Comparison of ENCODE assay signal across 8 cellular contexts in genomic region chr3:143119974-143120715, GRCh38. TPM values are rescaled to one million over a fixed set of nuclear protein-coding genes. Genes with fewer than 3 reads are reported as not detected.
DNase-seq lines count a peak whose midpoint lies in the region; ATAC-seq, FAIRE-seq and TF ChIP-seq lines count a peak whose summit lies in the region.

No MANE protein-coding gene starts in this region.

- no peak for FAIRE-seq in endothelial cell of umbilical vein (lab: Jason Lieb, UNC)

- WGBS in IMR-90 (ENCODE audit: extremely low coverage in 2 of 2, insufficient read length in 1 of 2), 2 experiments = 1% methylated on average over 56 of the region's 85 CpGs; no CpG with 5 or more reads in 1 of the 2 experiments
- WGBS in testis, 2 donors = 0 to 5% methylated on average over 8 to 85 of the region's 85 CpGs

- H2AFZ ChIP-seq in IMR-90 (replicated peaks; ENCODE audit: low read length, poor library complexity) (peak overlapping the region; percentile 89), endothelial cell of umbilical vein (ENCODE audit: low read depth, low read length) (peak overlapping the region; percentile 78)

- no peak overlapping the region for H3K14ac ChIP-seq in IMR-90 (replicated peaks; ENCODE audit: low read depth, low read length)

- ATAC-seq in CD8-positive, alpha-beta T cell = peak; percentile 5
- ATAC-seq in GM21390 (IDR thresholded peaks at IDR 0.05; ENCODE audit: unreplicated experiment) (peak; percentile 14), IMR-90 (ENCODE audit: low read depth) (peak; percentile 41)

- H2AK9ac ChIP-seq in IMR-90 (replicated peaks; ENCODE audit: low read depth, low read length, poor library complexity) = no peak overlapping the region

- H4K20me1 ChIP-seq in IMR-90 (ENCODE audit: insufficient read depth, low read length) (no peaks in the 10 kb centered on the region), endothelial cell of umbilical vein (replicated peaks; ENCODE audit: control insufficient read depth, extremely low read depth, insufficient read depth, low read length) (no peaks in the 10 kb centered on the region)

- H3K9ac ChIP-seq in IMR-90 (ENCODE audit: low read depth, low read length) = peak overlapping the region; percentile 39
- H3K9ac ChIP-seq in endothelial cell of umbilical vein (replicated peaks; ENCODE audit: extremely low read depth, insufficient read depth, low read length) = peak overlapping the region; percentile 60

- no peaks in the 10 kb centered on the region; the same call in 1 of the 2 replicates for H3K9me1 ChIP-seq in IMR-90 (ENCODE audit: insufficient read depth, low read length)
- H3K9me1 ChIP-seq in endothelial cell of umbilical vein (replicated peaks; ENCODE audit: control insufficient read depth, extremely low read depth, insufficient read depth, low read length) = no peaks in the 10 kb centered on the region

- H3K9me3 Mint-ChIP-seq in CD8-positive, alpha-beta T cell = no peaks in the 10 kb centered on the region
- no peaks in the 10 kb centered on the region for H3K9me3 Mint-ChIP-seq in activated CD4-positive, alpha-beta T cell treated with anti-CD3 and anti-CD28 coated beads, Interleukin-2, amount 10 ng/mL, durations not matched to agents 7 days and 5 days

- no peak for TF ChIP-seq POLR2A in IMR-90 (IDR thresholded peaks at IDR 0.05; ENCODE audit: low read depth, low read length)
- TF ChIP-seq POLR2A in endothelial cell of umbilical vein (IDR thresholded peaks at IDR 0.05; ENCODE audit: low read depth, low read length) = no peak
- no peak for TF ChIP-seq POLR2A in testis (IDR thresholded peaks at IDR 0.05)

- peak overlapping the region; percentile 31 for H3K27ac ChIP-seq in CD8-positive, alpha-beta T cell (ENCODE audit: low read depth, low read length)
- H3K27ac ChIP-seq in IMR-90 (ENCODE audit: insufficient read depth, low read length) (no peak overlapping the region; the same call in 1 of the 2 replicates), endothelial cell of umbilical vein (ENCODE audit: insufficient read depth, low read depth, low read length) (peak overlapping the region; percentile 16), muscle layer of duodenum (ENCODE audit: low read length) (no peak overlapping the region), testis (peak overlapping the region; percentile 30 to 45)

- H4K5ac ChIP-seq in IMR-90 (ENCODE audit: low read depth, low read length) = no peak overlapping the region

- no peak for TF ChIP-seq RAD21 in IMR-90 (IDR thresholded peaks at IDR 0.05; ENCODE audit: low read length)

- no peaks in the 10 kb centered on the region for H3K9me3 ChIP-seq in CD8-positive, alpha-beta T cell (ENCODE audit: low read length)
- H3K9me3 ChIP-seq in IMR-90 (ENCODE audit: control insufficient read depth, insufficient read depth, low read length) (no peaks in the 10 kb centered on the region), endothelial cell of umbilical vein (replicated peaks; ENCODE audit: control insufficient read depth, insufficient read depth, low read length) (no peaks in the 10 kb centered on the region), muscle layer of duodenum (ENCODE audit: control insufficient read depth in 1 of 2, low read length in 2 of 2) (no peaks in the 10 kb centered on the region), testis (no peaks in the 10 kb centered on the region)

- dilution Hi-C loops in IMR-90 (cut with HindIII; ENCODE audit: low sequenced_read_pairs, unreplicated experiment) (no loop called here), endothelial cell of umbilical vein (cut with MboI; ENCODE audit: extremely low pct_ligation_motif_present, low sequenced_read_pairs) (no loop called here)

- H4K8ac ChIP-seq in IMR-90 (ENCODE audit: low read depth in 2 of 2, low read length in 2 of 2) = no peak overlapping the region

- peaks cover 45% of the 10 kb centered on the region for H3K4me1 ChIP-seq in CD8-positive, alpha-beta T cell (ENCODE audit: insufficient read depth, low read length)
- H3K4me1 ChIP-seq in IMR-90 (ENCODE audit: control insufficient read depth, insufficient read depth, low read length) (peaks cover 5% of the 10 kb centered on the region), endothelial cell of umbilical vein (ENCODE audit: control insufficient read depth, extremely low read depth, insufficient read depth, low read length) (peaks cover 5% of the 10 kb centered on the region), muscle layer of duodenum (ENCODE audit: control insufficient read depth in 1 of 2, insufficient read depth in 2 of 2, low read length in 2 of 2) (peaks cover 0 to 22% of the 10 kb centered on the region in 2 donors), testis (no peaks in the 10 kb centered on the region)

- CTCF ChIA-PET in CD8-positive, alpha-beta T cell (lab: Charles Lee) = interaction anchor here (0.8 to 1.7 kb wide), 12 partner anchors 10 to 556 kb away, joined by 3 to 8 read pairs (median 4); no protein-coding TSS in a partner anchor
- CTCF ChIA-PET in IMR-90 (lab: Yijun Ruan, JAX) = interaction anchor here (0.5 to 1.7 kb wide), 6 partner anchors 11 to 524 kb away, joined by 3 to 9 read pairs (median 3); no protein-coding TSS in a partner anchor
- CTCF ChIA-PET in activated CD4-positive, alpha-beta T cell treated with anti-CD3 and anti-CD28 coated beads, Interleukin-2, amount 10 ng/mL, durations not matched to agents 7 days and 5 days (lab: Charles Lee) = interaction anchor here (0.8 to 1.8 kb wide), 4 partner anchors 8 to 554 kb away, joined by 3 to 5 read pairs (median 4); no protein-coding TSS in a partner anchor
- CTCF ChIA-PET in endothelial cell of umbilical vein (lab: Charles Lee) = interaction anchor here (1.0 to 3.7 kb wide), 13 partner anchors 10 to 554 kb away, joined by 3 to 31 read pairs (median 5); no protein-coding TSS in a partner anchor

- H2BK5ac ChIP-seq in IMR-90 (ENCODE audit: low read depth, low read length, poor library complexity, severe bottlenecking) = no peak overlapping the region

- no peaks in the 10 kb centered on the region for H3K79me2 ChIP-seq in endothelial cell of umbilical vein (ENCODE audit: control insufficient read depth, insufficient read depth, low read length)

- no peaks in the 10 kb centered on the region for H3K79me1 ChIP-seq in IMR-90 (ENCODE audit: low read depth in 1 of 2, low read length in 2 of 2)

- no peaks in the 10 kb centered on the region for H3K36me3 ChIP-seq in CD8-positive, alpha-beta T cell (ENCODE audit: insufficient read depth, low read length)
- H3K36me3 ChIP-seq in IMR-90 (ENCODE audit: control insufficient read depth, insufficient read depth, low read length) (no peaks in the 10 kb centered on the region), endothelial cell of umbilical vein (ENCODE audit: control insufficient read depth in 2 of 2, extremely low read depth in 1 of 2, insufficient read depth in 2 of 2, low read length in 2 of 2) (peaks cover 0 to 2% of the 10 kb centered on the region in 2 experiments), muscle layer of duodenum (ENCODE audit: control insufficient read depth in 1 of 2, insufficient read depth in 2 of 2, low read length in 2 of 2) (no peaks in the 10 kb centered on the region), testis (ENCODE audit: low read depth, missing control alignments) (no peaks in the 10 kb centered on the region)

- no peak overlapping the region for H2BK20ac ChIP-seq in IMR-90 (ENCODE audit: low read depth, low read length)

- H3K56ac ChIP-seq in IMR-90 (ENCODE audit: extremely low read depth, insufficient read depth, low read length) = no peak overlapping the region

- no peak overlapping the region for H2AK5ac ChIP-seq in IMR-90 (ENCODE audit: low read depth, low read length)

- peak overlapping the region; percentile 90 for H3K4me3 ChIP-seq in CD8-positive, alpha-beta T cell (ENCODE audit: low read depth, low read length)
- peak overlapping the region; percentile 94 for H3K4me3 ChIP-seq in IMR-90 (ENCODE audit: insufficient read depth, low read depth, low read length)
- peak overlapping the region; percentile 48 to 86 (median 67) for H3K4me3 ChIP-seq in endothelial cell of umbilical vein (replicated peaks in 1 of 3; ENCODE audit: insufficient read depth in 1 of 3, low read depth in 1 of 3, low read length in 3 of 3)
- peak overlapping the region; percentile 52 to 93 for H3K4me3 ChIP-seq in muscle layer of duodenum (ENCODE audit: low read depth in 1 of 2, low read length in 2 of 2)
- peak overlapping the region; percentile 66 to 79 for H3K4me3 ChIP-seq in testis

- BruUV-seq in IMR-90 (replicated peaks; lab: Mats Ljungman, UMichigan) (no TSS peak), endothelial cell of umbilical vein (replicated peaks; lab: Mats Ljungman, UMichigan) (no TSS peak)

- no peak overlapping the region for H2BK15ac ChIP-seq in IMR-90 (ENCODE audit: low read depth, low read length)

- no peak overlapping the region for H4K91ac ChIP-seq in IMR-90 (ENCODE audit: insufficient read depth, low read depth, low read length)

- no peaks in the 10 kb centered on the region for H3K36me3 Mint-ChIP-seq in CD8-positive, alpha-beta T cell
- H3K36me3 Mint-ChIP-seq in activated CD4-positive, alpha-beta T cell treated with anti-CD3 and anti-CD28 coated beads, Interleukin-2, amount 10 ng/mL, durations not matched to agents 7 days and 5 days (ENCODE audit: low read depth) = peaks cover 2% of the 10 kb centered on the region

- POLR2A ChIA-PET in CD8-positive, alpha-beta T cell (lab: Charles Lee) = interaction anchor here (1.4 to 2.7 kb wide), 2 partner anchors 229 to 851 kb away, joined by 5 to 9 read pairs; partner anchors contain the start of gene DIPK2A
- POLR2A ChIA-PET in IMR-90 (lab: Charles Lee; ENCODE audit: unreplicated experiment) = no interaction called here
- POLR2A ChIA-PET in activated CD4-positive, alpha-beta T cell treated with anti-CD3 and anti-CD28 coated beads, Interleukin-2, amount 10 ng/mL, durations not matched to agents 7 days and 5 days (lab: Charles Lee) = no interaction called here
- POLR2A ChIA-PET in endothelial cell of umbilical vein (lab: Charles Lee) = no interaction called here

- in situ Hi-C loops in IMR-90 (cut with MboI; ENCODE audit: low sequenced_read_pairs) = loop anchor here (10.0 kb wide), 1 partner anchor 185 kb away; no protein-coding TSS in a partner anchor

- no peaks in the 10 kb centered on the region for H3K27me3 Mint-ChIP-seq in CD8-positive, alpha-beta T cell (ENCODE audit: low read depth)
- peaks cover 15% of the 10 kb centered on the region for H3K27me3 Mint-ChIP-seq in activated CD4-positive, alpha-beta T cell treated with anti-CD3 and anti-CD28 coated beads, Interleukin-2, amount 10 ng/mL, durations not matched to agents 7 days and 5 days

- no peak overlapping the region for H3K23ac ChIP-seq in IMR-90 (ENCODE audit: low read depth, low read length)

- no peak overlapping the region for H3K18ac ChIP-seq in IMR-90 (ENCODE audit: low read depth, low read length)

- H3K4me1 Mint-ChIP-seq in CD8-positive, alpha-beta T cell (ENCODE audit: low read depth) = peaks cover 39% of the 10 kb centered on the region
- peaks cover 50% of the 10 kb centered on the region for H3K4me1 Mint-ChIP-seq in activated CD4-positive, alpha-beta T cell treated with anti-CD3 and anti-CD28 coated beads, Interleukin-2, amount 10 ng/mL, durations not matched to agents 7 days and 5 days

- no peak overlapping the region for H3K4ac ChIP-seq in IMR-90 (ENCODE audit: low read depth, low read length)

- peak overlapping the region; percentile 88 for H3K4me3 Mint-ChIP-seq in CD8-positive, alpha-beta T cell
- peak overlapping the region; percentile 83 for H3K4me3 Mint-ChIP-seq in activated CD4-positive, alpha-beta T cell treated with anti-CD3 and anti-CD28 coated beads, Interleukin-2, amount 10 ng/mL, durations not matched to agents 7 days and 5 days

- H3K4me2 ChIP-seq in IMR-90 (ENCODE audit: low read depth, low read length) = peak overlapping the region; percentile 89
- peak overlapping the region; percentile 72 for H3K4me2 ChIP-seq in endothelial cell of umbilical vein (ENCODE audit: insufficient read depth, low read length)

- no peak overlapping the region for H2BK120ac ChIP-seq in IMR-90 (ENCODE audit: low read depth, low read length)

- intact Hi-C loops in CD8-positive, alpha-beta T cell (cut with DNase I, micrococcal nuclease) = loop anchor here (1.0 to 10.0 kb wide), 15 partner anchors 33 to 1243 kb away; partner anchors contain the start of genes ATP1B3 (in 1 of the 2), ATR (in 1 of the 2), DIPK2A (in 1 of the 2) and GK5 (in 1 of the 2)
- intact Hi-C loops in IMR-90 (cut with micrococcal nuclease) = loop anchor here (1.0 to 2.0 kb wide), 3 partner anchors 524 to 643 kb away; no protein-coding TSS in a partner anchor
- intact Hi-C loops in endothelial cell of umbilical vein (cut with micrococcal nuclease) = loop anchor here (1.0 to 5.0 kb wide), 7 partner anchors 15 to 643 kb away; partner anchors contain the start of gene U2SURP
- intact Hi-C loops in testis (cut with DNase I; ENCODE audit: low total_unique reads) = no loop called here

- TF ChIP-seq CTCF in CD8-positive, alpha-beta T cell (IDR thresholded peaks at IDR 0.05) = no peak
- TF ChIP-seq CTCF in IMR-90 (conservative IDR thresholded peaks at IDR 0.05; ENCODE audit: low read depth, low read length) (no peak), endothelial cell of umbilical vein (IDR thresholded peaks at IDR 0.05; ENCODE audit: extremely low read depth in 1 of 2, insufficient read depth in 1 of 2, low read depth in 1 of 2, low read length in 2 of 2) (no peak), testis (IDR thresholded peaks at IDR 0.05) (no peak)

- no peaks in the 10 kb centered on the region for H3K27me3 ChIP-seq in CD8-positive, alpha-beta T cell (ENCODE audit: insufficient read depth, low read length)
- H3K27me3 ChIP-seq in IMR-90 (ENCODE audit: control insufficient read depth, insufficient read depth, low read length) = peaks cover 7% of the 10 kb centered on the region; the same call in 1 of the 2 replicates
- H3K27me3 ChIP-seq in endothelial cell of umbilical vein (ENCODE audit: control insufficient read depth in 2 of 2, insufficient read depth in 2 of 2, low read length in 2 of 2) = no peaks in the 10 kb centered on the region
- no peaks in the 10 kb centered on the region for H3K27me3 ChIP-seq in muscle layer of duodenum (ENCODE audit: low read depth, low read length)
- no peaks in the 10 kb centered on the region for H3K27me3 ChIP-seq in testis

- H3K27ac Mint-ChIP-seq in CD8-positive, alpha-beta T cell = peak overlapping the region; percentile 72
- peak overlapping the region; percentile 71 for H3K27ac Mint-ChIP-seq in activated CD4-positive, alpha-beta T cell treated with anti-CD3 and anti-CD28 coated beads, Interleukin-2, amount 10 ng/mL, durations not matched to agents 7 days and 5 days

- peak; percentile 2 to 62 (median 28) for DNase-seq in CD8-positive, alpha-beta T cell
- DNase-seq in IMR-90 = no peak
- peak; percentile 37 for DNase-seq in activated CD4-positive, alpha-beta T cell treated with anti-CD3 and anti-CD28 coated beads, Interleukin-2, amount 10 ng/mL, durations not matched to agents 7 days and 5 days
- peak; percentile 19 for DNase-seq in endothelial cell of umbilical vein (ENCODE audit: low read depth, low spot score)
- no peak for DNase-seq in testis
- DNase-seq in DMS79 (lab: John Stamatoyannopoulos, UW) = no peak

RNA-seq across cellular contexts. Expression of gene CHST2, which starts 0.6 kb away (rescaled TPM):
- total RNA-seq in CD8-positive, alpha-beta T cell = 1 to 10 TPM; 2.5 to 2.7 TPM
- total RNA-seq in IMR-90 (2012; rRNA removed) (0.90 and 1.1 TPM in 2 replicates), endothelial cell of umbilical vein (2.5 and 6.5 TPM in 2 replicates), testis (1 to 10 TPM; 6.8 to 7.5 TPM)
- polyA plus RNA-seq in IMR-90 (2012; rRNA removed) (1.4 TPM in 2 replicates), endothelial cell of umbilical vein (4.3 and 5.2 TPM in 2 replicates), testis (ENCODE audit: insufficient read depth, low read depth, low replicate concordance) (3.7 TPM)
- polyA plus RNA-seq in IMR-90 (2012; cell fraction: cytosol; rRNA removed) = 1.1 and 2.2 TPM in 2 replicates
- polyA plus RNA-seq in IMR-90 (2012; cell fraction: nucleus; rRNA removed; ENCODE audit: low replicate concordance) = 0.45 and 1.1 TPM in 2 replicates
- 1 to 10 TPM; 1.3 to 1.7 TPM for total RNA-seq in activated CD4-positive, alpha-beta T cell treated with anti-CD3 and anti-CD28 coated beads, Interleukin-2, amount 10 ng/mL, durations not matched to agents 7 days and 5 days
- 2.4 and 3.8 TPM in 2 replicates for polyA plus RNA-seq in endothelial cell of umbilical vein (2011; cell fraction: cytosol; rRNA removed)
- polyA plus RNA-seq in endothelial cell of umbilical vein (2011; cell fraction: nucleus; rRNA removed) = 2.0 and 2.8 TPM in 2 replicates
- 9.8 and 10.6 TPM in 2 replicates for polyA plus RNA-seq in endothelial cell of umbilical vein (2012)
- polyA minus RNA-seq in endothelial cell of umbilical vein = 3.1 and 3.8 TPM in 2 replicates
- not detected for polyA minus RNA-seq in endothelial cell of umbilical vein (2011; cell fraction: cytosol; rRNA and poly(A)+ RNA removed)
- 1.4 and 3.0 TPM in 2 replicates for polyA minus RNA-seq in endothelial cell of umbilical vein (2011; cell fraction: nucleus; rRNA and poly(A)+ RNA removed)

Comparison
In these comparisons a context has a peak if more than half of its experiments do, and no peak if none do; other contexts are left out.
1. DNase-seq: peak in CD8-positive, alpha-beta T cell (7 of 7), activated CD4-positive, alpha-beta T cell treated with anti-CD3 and anti-CD28 coated beads, Interleukin-2, amount 10 ng/mL, durations not matched to agents 7 days and 5 days (single experiment) and endothelial cell of umbilical vein (single experiment); none in IMR-90 (single experiment), testis (single experiment) and DMS79 (single experiment).
2. H3K27ac ChIP-seq: peak in CD8-positive, alpha-beta T cell (single experiment), endothelial cell of umbilical vein (single experiment) and testis (2 of 2); none in IMR-90 (single experiment) and muscle layer of duodenum (single experiment).
3. Peak in every context shown above with its lines, with median percentiles within 50 percentile points of each other: ATAC-seq and H3K4me3 ChIP-seq.